Comparison of ENCODE assay signal across 25 cellular contexts in genomic region chr12:41634096-41634495, GRCh38.
"Had no signal": no experiment of that assay in that cellular context is flagged by ENCODE, and none has a peak within 500 bp of the region (broad histone marks: within the 10 kb centered on the region; RNA-seq: fewer than 3 reads in every experiment).

No MANE protein-coding gene starts in this region.

- DNase-seq: activated CD4-positive, alpha-beta T cell treated with anti-CD3 and anti-CD28 coated beads, Interleukin-2, amount 10 ng/mL, durations not matched to agents 24 days and 14 days; activated CD4-positive, alpha-beta T cell treated with anti-CD3 and anti-CD28 coated beads, Interleukin-2, amount 50 U/mL, for 4 hours; activated CD8-positive, alpha-beta T cell treated with anti-CD3 and anti-CD28 coated beads for 36 hours; activated gamma-delta T cell; activated naive CD4-positive, alpha-beta T cell treated with Interleukin-2 at 50 U/mL for 16 hours; activated naive CD8-positive, alpha-beta T cell treated with anti-CD3 and anti-CD28 coated beads, Interleukin-2, amount 10 ng/mL, durations not matched to agents 7 days and 5 days; activated T-cell treated with anti-CD3 and anti-CD28 coated beads, Interleukin-2, amount 50 U/mL, for 24 hours; body of pancreas; NCI-H1105; NCI-H1436; NCI-H1694; NCI-H1930; NCI-H2081 treated with DMSO at 0.1 percent for 48 hours; NCI-H345; NCI-H526 treated with DMSO at 0.1 percent for 48 hours; NCI-H774; NK-92 treated with Interleukin-12 subunit alpha and Interleukin-12 subunit beta, amount 100 ng/mL, for 24 hours; SHP77; SJCRH30; T1000 had no signal

- H3K36me3 ChIP-seq: breast epithelium, SJCRH30 had no signal

- H3K4me3 Mint-ChIP-seq: activated CD4-positive, alpha-beta T cell treated with anti-CD3 and anti-CD28 coated beads, Interleukin-2, amount 10 ng/mL, durations not matched to agents 24 days and 14 days; activated CD8-positive, alpha-beta T cell treated with anti-CD3 and anti-CD28 coated beads for 36 hours; activated naive CD4-positive, alpha-beta T cell treated with anti-CD3 and anti-CD28 coated beads, Interleukin-2, amount 50 U/mL, for 24 hours; activated naive CD8-positive, alpha-beta T cell treated with anti-CD3 and anti-CD28 coated beads, Interleukin-2, amount 10 ng/mL, durations not matched to agents 7 days and 5 days; activated T-cell treated with anti-CD3 and anti-CD28 coated beads, Interleukin-2, amount 50 U/mL, for 24 hours had no signal

- ATAC-seq: activated CD8-positive, alpha-beta T cell treated with anti-CD3 and anti-CD28 coated beads for 36 hours; body of pancreas; K562 had no signal

- H3K9me3 ChIP-seq: body of pancreas, SJCRH30 had no signal

- H3K4me1 ChIP-seq: body of pancreas, breast epithelium, SJCRH30 had no signal

- H3K27ac ChIP-seq: body of pancreas, breast epithelium, SJCRH30, SK-N-MC had no signal

- H3K27ac Mint-ChIP-seq: activated CD4-positive, alpha-beta T cell treated with anti-CD3 and anti-CD28 coated beads, Interleukin-2, amount 10 ng/mL, durations not matched to agents 24 days and 14 days; activated CD8-positive, alpha-beta T cell treated with anti-CD3 and anti-CD28 coated beads for 36 hours; activated naive CD4-positive, alpha-beta T cell treated with anti-CD3 and anti-CD28 coated beads, Interleukin-2, amount 50 U/mL, for 24 hours; activated naive CD8-positive, alpha-beta T cell treated with anti-CD3 and anti-CD28 coated beads, Interleukin-2, amount 10 ng/mL, durations not matched to agents 7 days and 5 days; activated T-cell treated with anti-CD3 and anti-CD28 coated beads, Interleukin-2, amount 50 U/mL, for 24 hours; activated T-helper 2 cell treated with anti-CD3 and anti-CD28 coated beads, Interferon-gamma antibody, Interleukin-2, Interleukin-4, amounts not matched to agents 10 μg/mL and 5 μg/mL and 100 μg/mL, durations not matched to agents 14 hours and 24 hours and 36 hours had no signal

- H3K36me3 Mint-ChIP-seq: activated naive CD4-positive, alpha-beta T cell treated with anti-CD3 and anti-CD28 coated beads, Interleukin-2, amount 50 U/mL, for 24 hours; activated naive CD8-positive, alpha-beta T cell treated with anti-CD3 and anti-CD28 coated beads, Interleukin-2, amount 10 ng/mL, durations not matched to agents 7 days and 5 days had no signal

- H3K4me3 ChIP-seq: body of pancreas, breast epithelium, K562, SJCRH30, SK-N-MC had no signal

- H3K9me3 Mint-ChIP-seq: activated CD4-positive, alpha-beta T cell treated with anti-CD3 and anti-CD28 coated beads, Interleukin-2, amount 10 ng/mL, durations not matched to agents 24 days and 14 days; activated CD8-positive, alpha-beta T cell treated with anti-CD3 and anti-CD28 coated beads for 36 hours had no signal

- H3K27me3 ChIP-seq: body of pancreas, breast epithelium, SJCRH30 had no signal

- H3K4me1 Mint-ChIP-seq: activated CD4-positive, alpha-beta T cell treated with anti-CD3 and anti-CD28 coated beads, Interleukin-2, amount 10 ng/mL, durations not matched to agents 24 days and 14 days; activated naive CD4-positive, alpha-beta T cell treated with anti-CD3 and anti-CD28 coated beads, Interleukin-2, amount 50 U/mL, for 24 hours; activated naive CD8-positive, alpha-beta T cell treated with anti-CD3 and anti-CD28 coated beads, Interleukin-2, amount 10 ng/mL, durations not matched to agents 7 days and 5 days had no signal
